Comparison of ENCODE assay signal across 8 cellular contexts in the genomic region with DNA sequence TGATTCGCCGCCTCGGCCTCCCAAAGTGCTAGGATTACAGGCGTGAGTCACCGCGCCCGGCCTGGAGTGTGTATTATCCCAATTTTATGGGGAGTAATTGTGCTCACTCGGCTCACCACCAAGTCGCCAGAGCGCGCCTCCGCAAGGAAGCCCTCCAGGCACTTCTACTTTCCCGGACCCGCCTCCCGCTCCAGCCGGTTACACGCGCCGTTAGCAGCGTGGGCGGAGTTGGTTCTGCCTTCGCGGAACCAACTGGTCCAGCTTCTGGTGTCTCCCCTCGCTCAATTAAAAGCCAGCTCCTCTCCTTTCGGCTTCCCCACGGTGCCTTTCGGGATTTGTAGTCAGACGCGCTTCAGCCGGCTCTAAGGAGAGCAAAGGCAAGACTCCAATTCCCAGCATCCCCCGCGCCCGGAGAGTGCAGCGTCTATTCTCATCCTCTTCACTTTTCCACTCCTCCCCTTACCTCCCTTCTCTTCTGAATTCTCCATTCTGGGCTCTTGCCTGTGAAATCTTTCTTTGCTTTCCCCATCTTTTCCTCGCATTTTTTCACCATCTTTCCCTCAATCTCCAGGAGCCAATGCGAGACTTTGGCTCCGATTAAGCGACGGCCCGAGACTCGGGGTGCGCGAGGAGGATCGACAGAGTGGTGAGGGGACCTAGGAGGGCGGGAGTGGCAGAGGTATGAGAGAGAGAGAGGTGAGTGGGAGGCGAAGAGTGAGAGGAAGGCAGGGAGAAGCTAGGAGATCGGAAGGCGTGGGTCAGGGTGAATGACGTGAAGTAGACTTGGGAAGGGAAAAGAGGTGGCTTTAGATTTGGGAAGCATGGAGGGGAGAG. TPM values are rescaled to one million over a fixed set of nuclear protein-coding genes. Genes with fewer than 3 reads are reported as not detected.
A peak's percentile ranks its signal among the peaks of the same experiment; 100 is the strongest.
DNase-seq lines count a peak whose midpoint lies in the region; ATAC-seq, FAIRE-seq and TF ChIP-seq lines count a peak whose summit lies in the region.

A gene (plus strand): TSS at position 450 of the 834 bp plus-strand sequence.

- H3K27ac Mint-ChIP-seq in activated CD8-positive, alpha-beta memory T cell treated with anti-CD3 and anti-CD28 coated beads, Interleukin-2, amount 10 ng/mL, durations not matched to agents 7 days and 5 days, result peak within 1 kb of the TSS; percentile 78

- peak within 1 kb of the TSS; percentile 25 for H4K5ac ChIP-seq in H1 (ENCODE audit: insufficient read length, low read depth, low read length)

- H2BK120ac ChIP-seq in H1 (replicated peaks; ENCODE audit: low read depth, low read length), result no peak within 1 kb of the TSS
- H2BK120ac ChIP-seq in mesenchymal stem cell (ENCODE audit: low read depth, low read length), result no peak within 1 kb of the TSS

- peaks cover 19% of the 10 kb centered on the region for H3K4me1 Mint-ChIP-seq in activated CD8-positive, alpha-beta memory T cell treated with anti-CD3 and anti-CD28 coated beads, Interleukin-2, amount 10 ng/mL, durations not matched to agents 7 days and 5 days

- H3K14ac ChIP-seq in H1 (ENCODE audit: insufficient read length), result no peak within 1 kb of the TSS
- no peak within 1 kb of the TSS for H3K14ac ChIP-seq in mesenchymal stem cell (ENCODE audit: low read length in 2 of 2)

- ATAC-seq in GM21381 (IDR thresholded peaks at IDR 0.05; ENCODE audit: unreplicated experiment), result peak; percentile 95
- peak; percentile 98 for ATAC-seq in activated CD8-positive, alpha-beta memory T cell treated with anti-CD3 and anti-CD28 coated beads, Interleukin-2, amount 10 ng/mL, durations not matched to agents 7 days and 5 days

- H2AK5ac ChIP-seq in H1 (ENCODE audit: low read depth, low read length) (no peak within 1 kb of the TSS), mesenchymal stem cell (ENCODE audit: low read length, severe bottlenecking) (no peak within 1 kb of the TSS)

- H3K36me3 ChIP-seq in NT2/D1 (ENCODE audit: insufficient read depth, insufficient read length, low read length), result peaks cover 40% of the 10 kb centered on the region
- H3K36me3 ChIP-seq in H1 (ENCODE audit: control insufficient read depth in 2 of 4, insufficient read depth in 4 of 4, low read length in 3 of 4), result peaks cover 4 to 8% (median 5%) of the 10 kb centered on the region in 4 experiments; a peak in 5 of 8 replicates
- H3K36me3 ChIP-seq in mesenchymal stem cell (ENCODE audit: control insufficient read depth in 1 of 2, insufficient read depth in 2 of 2, low read depth in 1 of 2, low read length in 2 of 2), result peaks cover 29 to 35% of the 10 kb centered on the region in 2 experiments

- no peak within 1 kb of the TSS for H3K18ac ChIP-seq in H1 (ENCODE audit: extremely low read depth, low read length)
- H3K18ac ChIP-seq in mesenchymal stem cell (ENCODE audit: low read depth in 1 of 2, low read length in 2 of 2), result peak within 1 kb of the TSS; percentile 28 to 64

- no peak within 1 kb of the TSS for H2BK12ac ChIP-seq in H1 (ENCODE audit: low read depth, low read length)
- no peak within 1 kb of the TSS for H2BK12ac ChIP-seq in mesenchymal stem cell (ENCODE audit: low read length in 2 of 2)

- H4K91ac ChIP-seq in H1 (replicated peaks; ENCODE audit: insufficient read length, low read length) (no peak within 1 kb of the TSS), mesenchymal stem cell (ENCODE audit: low read length) (no peak within 1 kb of the TSS)

- TF ChIP-seq RAD21 in H1 (IDR thresholded peaks at IDR 0.05 in 1 of 2, conservative IDR thresholded peaks at IDR 0.05 in 1 of 2; ENCODE audit: low read depth in 2 of 2, low read length in 2 of 2), result no peak

- H3K4me3 ChIP-seq in NT2/D1 (ENCODE audit: insufficient read length, low read depth) (peak within 1 kb of the TSS; percentile 73), H1 (ENCODE audit: extremely low read depth in 1 of 4, insufficient read depth in 2 of 4, low read depth in 3 of 4, low read length in 4 of 4) (peak within 1 kb of the TSS; percentile 83 to 98 (median 98)), mesenchymal stem cell (ENCODE audit: insufficient read depth in 1 of 2, low read depth in 1 of 2, low read length in 2 of 2) (peak within 1 kb of the TSS; percentile 74 to 96)

- peak within 1 kb of the TSS; percentile 90 for H3K56ac ChIP-seq in H1 (replicated peaks; ENCODE audit: insufficient read length, low read depth, low read length)

- no peaks in the 10 kb centered on the region for H3K27me3 ChIP-seq in NT2/D1 (ENCODE audit: insufficient read depth, insufficient read length)
- H3K27me3 ChIP-seq in H1 (replicated peaks in 1 of 4; ENCODE audit: control insufficient read depth in 3 of 4, extremely low read depth in 1 of 4, insufficient read depth in 3 of 4, low read length in 3 of 4), result no peaks in the 10 kb centered on the region
- H3K27me3 ChIP-seq in mesenchymal stem cell (ENCODE audit: control insufficient read depth in 1 of 2, insufficient read depth in 1 of 2, low read length in 2 of 2), result no peaks in the 10 kb centered on the region

- peaks cover 7% of the 10 kb centered on the region for H3K23me2 ChIP-seq in H1 (ENCODE audit: low read depth, low read length)

- peak; percentile 7 for FAIRE-seq in H1 (lab: Jason Lieb, UNC)

- H2BK20ac ChIP-seq in H1 (ENCODE audit: low read length), result no peak within 1 kb of the TSS

- peak within 1 kb of the TSS; percentile 31; the same call in 1 of the 2 replicates for H2AFZ ChIP-seq in H1 (ENCODE audit: low read length)
- H2AFZ ChIP-seq in mesenchymal stem cell (ENCODE audit: low read depth, low read length), result peak within 1 kb of the TSS; percentile 79

- H3K4me3 Mint-ChIP-seq in activated CD8-positive, alpha-beta memory T cell treated with anti-CD3 and anti-CD28 coated beads, Interleukin-2, amount 10 ng/mL, durations not matched to agents 7 days and 5 days, result peak within 1 kb of the TSS; percentile 97

- CTCF ChIA-PET in activated CD8-positive, alpha-beta memory T cell treated with anti-CD3 and anti-CD28 coated beads, Interleukin-2, amount 10 ng/mL, durations not matched to agents 7 days and 5 days (lab: Charles Lee), result interaction anchor here (1.0 to 4.8 kb wide), 7 partner anchors 8 to 281 kb away, joined by 3 to 17 read pairs (median 5); a partner anchor contains a TSS
- CTCF ChIA-PET in H1 (lab: Charles Lee; ENCODE audit: partially characterized antibody), result interaction anchor here (1.0 to 9.6 kb wide), 5 partner anchors 9 to 175 kb away, joined by 3 to 98 read pairs (median 5); no protein-coding TSS in a partner anchor

- H3K9ac ChIP-seq in NT2/D1 (ENCODE audit: insufficient read length, low read depth) (peak within 1 kb of the TSS; percentile 89), H1 (replicated peaks in 1 of 4; ENCODE audit: extremely low read depth in 1 of 4, low read depth in 3 of 4, low read length in 3 of 4) (peak within 1 kb of the TSS; percentile 54 to 97 (median 64)), mesenchymal stem cell (ENCODE audit: low read length) (peak within 1 kb of the TSS; percentile 94)

- peaks cover 0 to 13% of the 10 kb centered on the region in 2 experiments; a peak in 2 of 4 replicates for H3K79me2 ChIP-seq in H1 (ENCODE audit: control insufficient read depth in 1 of 2, insufficient read depth in 2 of 2, low read length in 2 of 2)

- H2BK15ac ChIP-seq in H1 (ENCODE audit: low read length) (no peak within 1 kb of the TSS), mesenchymal stem cell (ENCODE audit: low read depth, poor library complexity, severe bottlenecking) (peak within 1 kb of the TSS; percentile 13)

- H3K36me3 Mint-ChIP-seq in activated CD8-positive, alpha-beta memory T cell treated with anti-CD3 and anti-CD28 coated beads, Interleukin-2, amount 10 ng/mL, durations not matched to agents 7 days and 5 days, result peaks cover 5% of the 10 kb centered on the region

- H3K9me3 ChIP-seq in NT2/D1 (ENCODE audit: insufficient read depth, low read length), result no peaks in the 10 kb centered on the region
- no peaks in the 10 kb centered on the region for H3K9me3 ChIP-seq in H1 (ENCODE audit: insufficient read depth in 2 of 2, low read depth in 1 of 2, low read length in 1 of 2)
- H3K9me3 ChIP-seq in mesenchymal stem cell (ENCODE audit: control insufficient read depth, low read length), result no peaks in the 10 kb centered on the region

- H3K4me1 ChIP-seq in NT2/D1 (ENCODE audit: insufficient read depth, insufficient read length) (peaks cover 3% of the 10 kb centered on the region), H1 (replicated peaks in 1 of 4; ENCODE audit: control insufficient read depth in 3 of 4, insufficient read depth in 4 of 4, low read length in 3 of 4) (peaks cover 0 to 4% (median 2%) of the 10 kb centered on the region in 4 experiments; a peak in 4 of 7 replicates), mesenchymal stem cell (ENCODE audit: control insufficient read depth, insufficient read depth, low read depth, low read length) (peaks cover 10% of the 10 kb centered on the region)

- POLR2A ChIA-PET in H1 (lab: Charles Lee; ENCODE audit: partially characterized antibody), result interaction anchor here (0.8 to 3.1 kb wide), 16 partner anchors 12 to 261 kb away, joined by 3 to 9 read pairs (median 4); a partner anchor contains a TSS

- peak within 1 kb of the TSS; percentile 72 to 97 for H3K4me2 ChIP-seq in H1 (ENCODE audit: insufficient read depth in 1 of 2, low read depth in 2 of 2, low read length in 2 of 2)
- peak within 1 kb of the TSS; percentile 60 for H3K4me2 ChIP-seq in mesenchymal stem cell (ENCODE audit: low read length, poor library complexity, severe bottlenecking)

- peak in 1 of 2 experiments; percentile 63; a peak in 2 of 3 replicates for TF ChIP-seq POLR2A in H1 (IDR thresholded peaks at IDR 0.05; ENCODE audit: control extremely low read depth in 1 of 2, low read depth in 2 of 2, low read length in 2 of 2)

- no peaks in the 10 kb centered on the region for H3K9me3 Mint-ChIP-seq in activated CD8-positive, alpha-beta memory T cell treated with anti-CD3 and anti-CD28 coated beads, Interleukin-2, amount 10 ng/mL, durations not matched to agents 7 days and 5 days (ENCODE audit: low read depth)

- no peaks in the 10 kb centered on the region for H3K27me3 Mint-ChIP-seq in activated CD8-positive, alpha-beta memory T cell treated with anti-CD3 and anti-CD28 coated beads, Interleukin-2, amount 10 ng/mL, durations not matched to agents 7 days and 5 days

- TF ChIP-seq EP300 in H1 (IDR thresholded peaks at IDR 0.05; ENCODE audit: borderline replicate concordance in 1 of 2, low read depth in 2 of 2, low read length in 2 of 2), result no peak

- DNase-seq in COLO829 (ENCODE audit: low spot score) (peak; percentile 97), HUDEP-2 (lab: John Stamatoyannopoulos, UW; ENCODE audit: unreplicated experiment in 76 of 76) (peak in 75 of 76 experiments; percentile 78 to 100 (median 99)), NT2/D1 (ENCODE audit: low read depth, low spot score) (peak; percentile 93), H1 (ENCODE audit: low read depth in 1 of 2, low spot score in 2 of 2) (peak; percentile 93 to 95), mesenchymal stem cell (peak; percentile 99)
- DNase-seq in activated CD8-positive, alpha-beta memory T cell treated with anti-CD3 and anti-CD28 coated beads, Interleukin-2, amount 10 ng/mL, durations not matched to agents 7 days and 5 days, result peak; percentile 98
- DNase-seq in stimulated activated CD8-positive, alpha-beta memory T cell treated with anti-CD3 and anti-CD28 coated beads, Interleukin-12 subunit alpha, Interleukin-12 subunit beta, amount 100 ng/mL, for 4 hours (ENCODE audit: low read depth), result peak; percentile 89

- H3K4ac ChIP-seq in H1 (replicated peaks; ENCODE audit: insufficient read length, low read depth, low read length) (no peak within 1 kb of the TSS), mesenchymal stem cell (ENCODE audit: low read depth in 1 of 2, low read length in 2 of 2) (peak within 1 kb of the TSS in 1 of 2 experiments; percentile 13)

- H2BK5ac ChIP-seq in H1 (ENCODE audit: low read depth, low read length) (peak within 1 kb of the TSS; percentile 16; the same call in 1 of the 2 replicates), mesenchymal stem cell (ENCODE audit: low read depth, low read length, poor library complexity, severe bottlenecking) (no peak within 1 kb of the TSS)

- no peak within 1 kb of the TSS for H3K27ac ChIP-seq in H1 (ENCODE audit: low read depth, low read length)
- peak within 1 kb of the TSS; percentile 58 for H3K27ac ChIP-seq in mesenchymal stem cell (ENCODE audit: low read length, poor library complexity, severe bottlenecking)

- no peak for TF ChIP-seq CTCF in H1 (IDR thresholded peaks at IDR 0.05; ENCODE audit: control extremely low read depth in 1 of 3, insufficient read depth in 1 of 3, low read depth in 1 of 3, low read length in 3 of 3)

- WGBS in H1 (ENCODE audit: extremely low coverage in 1 of 2, insufficient coverage in 1 of 2, insufficient read length in 1 of 2, insufficient replicate concordance in 2 of 2, low coverage in 1 of 2, low lambda C conversion rate in 2 of 2, missing lambda C conversion rate in 1 of 2), 2 experiments, result 3% methylated on average over 49 of the region's 49 CpGs; no CpG with 5 or more reads in 1 of the 2 experiments
- WGBS in mesenchymal stem cell, result under 1% methylated on average over 48 of the region's 49 CpGs

- no peak within 1 kb of the TSS; the same call in 1 of the 2 replicates for H4K8ac ChIP-seq in H1 (ENCODE audit: extremely low read depth, insufficient read depth, low read length)
- H4K8ac ChIP-seq in mesenchymal stem cell (ENCODE audit: low read length), result peak within 1 kb of the TSS; percentile 55

- H3K23ac ChIP-seq in H1 (ENCODE audit: insufficient read length) (no peak within 1 kb of the TSS), mesenchymal stem cell (ENCODE audit: low read length in 2 of 2) (peak within 1 kb of the TSS in 1 of 2 experiments; percentile 26)

- H4K20me1 ChIP-seq in H1 (replicated peaks in 1 of 2; ENCODE audit: control insufficient read depth in 1 of 2, insufficient read depth in 2 of 2, low read length in 2 of 2), result peaks cover 0 to 2% of the 10 kb centered on the region in 2 experiments

- H3K79me1 ChIP-seq in H1 (ENCODE audit: low read depth, low read length) (0 out of 2 replicates have a peak, but pooled peaks cover 2% of the 10 kb centered on the region), mesenchymal stem cell (replicated peaks; ENCODE audit: low read length, poor library complexity, severe bottlenecking) (peaks cover 13% of the 10 kb centered on the region)

RNA-seq across cellular contexts. Expression of the gene that starts here (rescaled TPM):
- 10 to 100 TPM; 30.0 to 34.9 TPM for total RNA-seq in activated CD8-positive, alpha-beta memory T cell treated with anti-CD3 and anti-CD28 coated beads, Interleukin-2, amount 10 ng/mL, durations not matched to agents 7 days and 5 days
- total RNA-seq in H1 (2021; fragmentation: NEBNext Ultra II Directional; extraction: Animal tissue kit (Norgen Biotek cat#: 25700)), result 49.5 and 53.4 TPM in 2 replicates
- polyA plus RNA-seq in H1 (2011; rRNA removed), result 42.3 and 46.2 TPM in 2 replicates
- polyA plus RNA-seq in H1 (2011; cell fraction: cytosol; rRNA removed), result 42.7 TPM
- 147 TPM for polyA plus RNA-seq in H1 (2011; cell fraction: nucleus; rRNA removed)
- 36.6 to 48.0 TPM (median 43.7 TPM) in 4 replicates for polyA plus RNA-seq in H1 (2012, experiment 1 of 2)
- polyA plus RNA-seq in H1 (2012, experiment 2 of 2), result 81.6 TPM
- 42.6 TPM for polyA plus RNA-seq in H1 (2013, experiment 1 of 2)
- 40.8 TPM for polyA plus RNA-seq in H1 (2013, experiment 2 of 2)
- polyA minus RNA-seq in H1 (2011; rRNA and poly(A)+ RNA removed), result 27.0 and 29.0 TPM in 2 replicates
- 13.8 TPM for polyA minus RNA-seq in H1 (2011; cell fraction: cytosol; rRNA and poly(A)+ RNA removed)
- 39.6 TPM for polyA minus RNA-seq in H1 (2011; cell fraction: nucleus; rRNA and poly(A)+ RNA removed)
- 23.5 TPM for polyA plus RNA-seq in mesenchymal stem cell (2013, experiment 1 of 2)
- polyA plus RNA-seq in mesenchymal stem cell (2013, experiment 2 of 2), result 24.5 TPM
